Comparison of ENCODE assay signal across 8 cellular contexts in the genomic region with DNA sequence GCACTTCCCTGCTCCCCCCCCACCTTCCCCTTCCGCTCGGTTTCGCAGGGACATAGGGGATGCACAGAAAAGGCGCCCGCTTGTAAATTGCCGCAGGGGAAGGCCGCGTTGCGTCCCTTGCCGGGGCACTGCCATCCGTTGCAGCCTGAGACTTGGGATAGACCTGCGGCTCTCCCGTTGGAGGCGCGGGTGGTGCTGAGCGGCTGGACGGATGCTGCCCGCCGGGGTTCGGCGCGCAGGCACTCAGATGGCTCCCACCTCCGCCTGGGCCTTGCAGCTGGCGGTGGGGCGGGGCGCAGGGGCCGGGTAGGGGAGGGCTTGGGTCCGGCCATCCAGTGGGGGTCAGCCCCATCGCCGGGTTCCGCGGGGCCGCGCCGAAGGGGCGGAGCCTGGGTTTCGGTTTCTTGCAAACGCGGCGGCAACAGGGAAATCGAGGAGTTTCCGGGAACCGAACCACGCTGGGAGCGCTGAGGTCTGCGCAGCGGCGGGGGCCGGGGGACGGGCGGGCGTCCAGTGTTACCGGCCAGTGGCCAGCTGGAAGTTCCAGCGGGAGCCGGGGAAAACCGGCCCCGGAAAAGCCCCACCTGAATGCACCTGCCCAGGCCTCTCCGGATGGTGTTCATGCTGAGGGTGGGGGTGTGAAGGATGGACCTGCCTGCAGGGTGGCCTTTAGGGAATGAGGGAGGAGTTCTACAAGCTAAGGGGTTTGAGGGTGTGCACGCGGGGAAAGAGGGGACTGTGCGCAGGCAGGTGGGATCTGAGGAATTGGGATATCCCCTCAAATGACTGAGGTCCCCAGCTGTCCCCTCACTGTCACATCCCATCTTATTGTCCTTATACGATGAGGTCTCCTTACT. TPM values are rescaled to one million over a fixed set of nuclear protein-coding genes. Genes with fewer than 3 reads are reported as not detected.
A peak's percentile ranks its signal among the peaks of the same experiment; 100 is the strongest.
DNase-seq lines count a peak whose midpoint lies in the region; ATAC-seq and TF ChIP-seq lines count a peak whose summit lies in the region.

No MANE protein-coding gene starts in this region.

- CTCF ChIA-PET in BJ (lab: Yijun Ruan, JAX), result interaction anchor here (1.0 to 13.4 kb wide), 11 partner anchors 9 to 323 kb away, joined by 4 to 255 read pairs (median 8); no protein-coding TSS in a partner anchor

- no peaks in the 10 kb centered on the region for H3K36me3 ChIP-seq in BJ (ENCODE audit: control insufficient read depth, insufficient read depth, low read length)

- H3K27me3 ChIP-seq in BJ (ENCODE audit: control insufficient read depth, insufficient read depth, low read length), result no peaks in the 10 kb centered on the region

- H3K27ac Mint-ChIP-seq in nephron (peak overlapping the region; percentile 97 to 99 (median 98)), type B pancreatic cell (peak overlapping the region; percentile 88)

- TF ChIP-seq POLR2A in GM18951 (IDR thresholded peaks at IDR 0.05; ENCODE audit: extremely low read depth, insufficient read depth, insufficient read length), result peak; percentile 69

- H3K9me3 Mint-ChIP-seq in nephron (no peaks in the 10 kb centered on the region), type B pancreatic cell (no peaks in the 10 kb centered on the region)

- TF ChIP-seq CTCF in BJ (IDR thresholded peaks at IDR 0.05; ENCODE audit: insufficient read depth, low read depth, low read length), result no peak
- TF ChIP-seq CTCF in foreskin fibroblast (IDR thresholded peaks at IDR 0.05; ENCODE audit: low read depth, low read length), result no peak
- no peak for TF ChIP-seq CTCF in nephron (IDR thresholded peaks at IDR 0.05; ENCODE audit: unreplicated experiment in 3 of 3)
- TF ChIP-seq CTCF in type B pancreatic cell (conservative IDR thresholded peaks at IDR 0.05), result no peak

- in situ Hi-C loops in GM18951 (cut with MboI; ENCODE audit: low sequenced_read_pairs, unreplicated experiment), result no loop called here

- peak overlapping the region; percentile 86 to 93 (median 90) for H3K4me3 Mint-ChIP-seq in nephron
- peak overlapping the region; percentile 91 for H3K4me3 Mint-ChIP-seq in type B pancreatic cell

- H3K4me1 Mint-ChIP-seq in nephron, result peaks cover 19% of the 10 kb centered on the region
- peaks cover 5% of the 10 kb centered on the region for H3K4me1 Mint-ChIP-seq in type B pancreatic cell (ENCODE audit: unreplicated experiment)

- DNase-seq in BJ (ENCODE audit: low read depth), result no peak
- DNase-seq in OCI-M1 (lab: John Stamatoyannopoulos, UW), result peak; percentile 95
- DNase-seq in activated effector memory CD4-positive, alpha-beta T cell treated with anti-CD3 and anti-CD28 coated beads, Interleukin-2, amount 50 U/mL, for 16 hours, result peak; percentile 91
- DNase-seq in foreskin fibroblast, result peak; percentile 87 to 97
- peak; percentile 84 for DNase-seq in type B pancreatic cell (ENCODE audit: extremely low spot score, unreplicated experiment)

- peak; percentile 26 for ATAC-seq in HG03108 (IDR thresholded peaks at IDR 0.05; ENCODE audit: unreplicated experiment)

- no peaks in the 10 kb centered on the region for H3K36me3 Mint-ChIP-seq in nephron (ENCODE audit: low read depth)
- H3K36me3 Mint-ChIP-seq in type B pancreatic cell, result no peaks in the 10 kb centered on the region

- H3K27me3 Mint-ChIP-seq in nephron (ENCODE audit: low read depth) (peaks cover 15% of the 10 kb centered on the region), type B pancreatic cell (peaks cover 12% of the 10 kb centered on the region)

- H3K4me3 ChIP-seq in BJ (ENCODE audit: low read depth, low read length) (peak overlapping the region; percentile 59), foreskin fibroblast (ENCODE audit: low read depth in 1 of 2, low read length in 2 of 2) (peak overlapping the region; percentile 54 to 80)

- POLR2A ChIA-PET in BJ (lab: Charles Lee), result interaction anchor here (1.4 kb wide), 1 partner anchor 70 kb away, joined by 4 read pairs; no protein-coding TSS in a partner anchor

RNA-seq across cellular contexts. Expression of gene IRF1, which starts 6.3 kb away (rescaled TPM):
- 17.9 and 25.5 TPM in 2 replicates for polyA plus RNA-seq in BJ (2011; rRNA removed)
- 28.0 and 38.3 TPM in 2 replicates for polyA minus RNA-seq in BJ (2011; rRNA and poly(A)+ RNA removed)
- 50.1 and 77.4 TPM in 2 replicates for total RNA-seq in type B pancreatic cell (ENCODE audit: low replicate concordance)

RNA-seq across cellular contexts. Expression of gene IL5, which starts 46.5 kb away (rescaled TPM):
- polyA plus RNA-seq in BJ (2011; rRNA removed), result not detected in 2 replicates
- not detected in 2 replicates for polyA minus RNA-seq in BJ (2011; rRNA and poly(A)+ RNA removed)
- total RNA-seq in type B pancreatic cell (ENCODE audit: low replicate concordance), result not detected in 2 replicates

RNA-seq across cellular contexts. Expression of gene RAD50, which starts 59.9 kb away (rescaled TPM):
- polyA plus RNA-seq in BJ (2011; rRNA removed), result 9.7 and 17.8 TPM in 2 replicates
- polyA minus RNA-seq in BJ (2011; rRNA and poly(A)+ RNA removed), result 24.0 and 25.6 TPM in 2 replicates
- 41.3 and 50.1 TPM in 2 replicates for total RNA-seq in type B pancreatic cell (ENCODE audit: low replicate concordance)
